Comparison of ENCODE assay signal across 11 cellular contexts in the genomic region with DNA sequence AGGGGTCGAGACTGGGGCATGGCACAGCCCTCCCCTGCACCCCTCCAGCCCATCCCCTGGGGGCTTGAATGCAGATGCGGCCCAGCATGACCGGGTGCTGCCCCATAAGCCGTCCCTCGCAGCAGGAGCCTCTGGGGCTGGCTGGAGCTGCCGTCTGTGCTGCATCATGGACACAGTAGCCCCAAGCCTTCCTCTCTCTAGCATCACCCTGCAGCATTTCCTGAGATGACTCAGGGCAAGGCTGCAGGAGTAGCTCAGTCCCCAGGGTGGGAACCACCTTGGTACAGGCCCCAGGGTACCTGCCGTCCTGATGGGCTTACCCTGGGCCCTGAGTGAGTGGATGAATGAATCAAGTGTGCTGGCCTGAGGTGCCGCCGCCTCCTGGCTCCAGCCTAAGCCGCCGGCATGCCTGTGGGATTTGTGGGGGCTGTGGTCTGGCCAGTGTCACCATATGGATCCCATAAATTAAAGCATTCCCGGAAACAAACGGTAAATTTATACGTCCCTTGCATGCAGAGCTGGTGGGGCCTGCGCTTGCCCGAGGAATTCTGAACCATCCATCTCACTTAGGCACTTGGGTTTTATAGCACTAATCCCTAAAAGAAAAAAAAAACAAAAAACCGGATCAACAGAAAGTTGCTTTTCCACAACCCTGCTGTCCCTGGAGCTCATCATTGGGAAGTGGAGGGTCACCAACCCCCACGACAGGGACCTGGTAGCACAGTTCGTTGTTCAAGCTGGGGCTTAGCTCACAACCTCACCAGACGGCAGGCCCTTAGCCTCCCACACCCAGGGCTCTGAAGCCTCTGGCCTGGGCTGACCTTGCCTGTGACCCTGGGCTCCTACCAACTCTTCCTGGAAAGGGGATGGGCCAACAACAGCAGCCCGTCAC.
DNase-seq lines count a peak whose midpoint lies in the region; TF ChIP-seq lines count a peak whose summit lies in the region.
"Had no signal": no experiment of that assay in that cellular context is flagged by ENCODE, and none has a peak within 500 bp of the region (broad histone marks: within the 10 kb centered on the region; RNA-seq: fewer than 3 reads in every experiment).

No MANE protein-coding gene starts in this region.

- H3K36me3 Mint-ChIP-seq in activated T-helper 1 cell treated with anti-CD3 and anti-CD28 coated beads, Interleukin-12 subunit alpha, Interleukin-12 subunit beta, Interleukin-2, Interleukin-4 antibody, amounts not matched to agents 30 ng/mL and 10 ng/mL and 1 ng/mL, durations not matched to agents 14 hours and 24 hours and 36 hours (ENCODE audit: low read depth): no peaks in the 10 kb centered on the region

- no peaks in the 10 kb centered on the region for H3K27me3 ChIP-seq in rectal smooth muscle tissue (ENCODE audit: control insufficient read depth, insufficient read depth, low read length)

- H3K4me3 Mint-ChIP-seq in activated T-helper 1 cell treated with anti-CD3 and anti-CD28 coated beads, Interleukin-12 subunit alpha, Interleukin-12 subunit beta, Interleukin-2, Interleukin-4 antibody, amounts not matched to agents 30 ng/mL and 10 ng/mL and 1 ng/mL, durations not matched to agents 14 hours and 24 hours and 36 hours: no peak overlapping the region

- no peaks in the 10 kb centered on the region for H3K36me3 ChIP-seq in rectal smooth muscle tissue (ENCODE audit: control insufficient read depth, insufficient read depth, low read length)

- TF ChIP-seq CTCF in epithelial cell of esophagus (IDR thresholded peaks at IDR 0.05; ENCODE audit: insufficient read depth, low read depth, low read length, missing control alignments): no peak

- peak overlapping the region; percentile 73 for H3K27ac ChIP-seq in rectal smooth muscle tissue (ENCODE audit: low read depth, low read length)
- H3K27ac ChIP-seq: HL-60, parathyroid adenoma had no signal

- no peaks in the 10 kb centered on the region for H3K27me3 Mint-ChIP-seq in activated T-helper 1 cell treated with anti-CD3 and anti-CD28 coated beads, Interleukin-12 subunit alpha, Interleukin-12 subunit beta, Interleukin-2, Interleukin-4 antibody, amounts not matched to agents 30 ng/mL and 10 ng/mL and 1 ng/mL, durations not matched to agents 14 hours and 24 hours and 36 hours (ENCODE audit: insufficient read depth)

- H3K4me1 ChIP-seq in rectal smooth muscle tissue (ENCODE audit: control insufficient read depth, insufficient read depth, low read length): peaks cover 26% of the 10 kb centered on the region

- H3K9me3 Mint-ChIP-seq in activated T-helper 1 cell treated with anti-CD3 and anti-CD28 coated beads, Interleukin-12 subunit alpha, Interleukin-12 subunit beta, Interleukin-2, Interleukin-4 antibody, amounts not matched to agents 30 ng/mL and 10 ng/mL and 1 ng/mL, durations not matched to agents 14 hours and 24 hours and 36 hours: no peaks in the 10 kb centered on the region

- DNase-seq in EL: peak; percentile 92
- DNase-seq in epithelial cell of esophagus (ENCODE audit: low read depth): peak; percentile 71
- no peak for DNase-seq in activated CD8-positive, alpha-beta memory T cell treated with anti-CD3 and anti-CD28 coated beads for 24 hours
- DNase-seq in NCI-H526 (lab: John Stamatoyannopoulos, UW): no peak
- DNase-seq in activated T-helper 1 cell treated with anti-CD3 and anti-CD28 coated beads, Interleukin-12 subunit alpha, Interleukin-12 subunit beta, Interleukin-2, Interleukin-4 antibody, amounts not matched to agents 30 ng/mL and 10 ng/mL and 1 ng/mL, durations not matched to agents 14 hours and 24 hours and 36 hours (ENCODE audit: low spot score): no peak
- no peak for DNase-seq in NCI-H187 (lab: John Stamatoyannopoulos, UW)
- DNase-seq: activated CD8-positive, alpha-beta memory T cell treated with anti-CD3 and anti-CD28 coated beads, Interleukin-2, amount 50 U/mL, for 4 hours had no signal

- H3K27ac Mint-ChIP-seq in activated T-helper 1 cell treated with anti-CD3 and anti-CD28 coated beads, Interleukin-12 subunit alpha, Interleukin-12 subunit beta, Interleukin-2, Interleukin-4 antibody, amounts not matched to agents 30 ng/mL and 10 ng/mL and 1 ng/mL, durations not matched to agents 14 hours and 24 hours and 36 hours: no peak overlapping the region

- intact Hi-C loops in activated T-helper 1 cell treated with anti-CD3 and anti-CD28 coated beads, Interleukin-12 subunit alpha, Interleukin-12 subunit beta, Interleukin-2, Interleukin-4 antibody, amounts not matched to agents 30 ng/mL and 10 ng/mL and 1 ng/mL, durations not matched to agents 14 hours and 24 hours and 36 hours (cut with micrococcal nuclease): no loop called here

- H3K4me3 ChIP-seq in epithelial cell of esophagus (ENCODE audit: low read length): no peak overlapping the region
- no peak overlapping the region for H3K4me3 ChIP-seq in rectal smooth muscle tissue (ENCODE audit: low read length)

- H3K9ac ChIP-seq in rectal smooth muscle tissue (ENCODE audit: low read length): no peak overlapping the region
- H3K9ac ChIP-seq: parathyroid adenoma had no signal

- H3K4me1 Mint-ChIP-seq in activated T-helper 1 cell treated with anti-CD3 and anti-CD28 coated beads, Interleukin-12 subunit alpha, Interleukin-12 subunit beta, Interleukin-2, Interleukin-4 antibody, amounts not matched to agents 30 ng/mL and 10 ng/mL and 1 ng/mL, durations not matched to agents 14 hours and 24 hours and 36 hours (ENCODE audit: low read depth): no peaks in the 10 kb centered on the region

TF ChIP-seq in PFSK-1, 5 proteins besides CTCF, POLR2A, EP300 and RAD21:
- TF ChIP-seq POLR2AphosphoS5 (IDR thresholded peaks at IDR 0.05; ENCODE audit: low read depth, low read length): no peak
- TF ChIP-seq TAF1 (IDR thresholded peaks at IDR 0.05; ENCODE audit: borderline replicate concordance, insufficient read depth, low read length): no peak
- no peak for TF ChIP-seq SIN3A (IDR thresholded peaks at IDR 0.05; ENCODE audit: borderline replicate concordance, insufficient read depth, low read length)
- TF ChIP-seq, protein P1, sequence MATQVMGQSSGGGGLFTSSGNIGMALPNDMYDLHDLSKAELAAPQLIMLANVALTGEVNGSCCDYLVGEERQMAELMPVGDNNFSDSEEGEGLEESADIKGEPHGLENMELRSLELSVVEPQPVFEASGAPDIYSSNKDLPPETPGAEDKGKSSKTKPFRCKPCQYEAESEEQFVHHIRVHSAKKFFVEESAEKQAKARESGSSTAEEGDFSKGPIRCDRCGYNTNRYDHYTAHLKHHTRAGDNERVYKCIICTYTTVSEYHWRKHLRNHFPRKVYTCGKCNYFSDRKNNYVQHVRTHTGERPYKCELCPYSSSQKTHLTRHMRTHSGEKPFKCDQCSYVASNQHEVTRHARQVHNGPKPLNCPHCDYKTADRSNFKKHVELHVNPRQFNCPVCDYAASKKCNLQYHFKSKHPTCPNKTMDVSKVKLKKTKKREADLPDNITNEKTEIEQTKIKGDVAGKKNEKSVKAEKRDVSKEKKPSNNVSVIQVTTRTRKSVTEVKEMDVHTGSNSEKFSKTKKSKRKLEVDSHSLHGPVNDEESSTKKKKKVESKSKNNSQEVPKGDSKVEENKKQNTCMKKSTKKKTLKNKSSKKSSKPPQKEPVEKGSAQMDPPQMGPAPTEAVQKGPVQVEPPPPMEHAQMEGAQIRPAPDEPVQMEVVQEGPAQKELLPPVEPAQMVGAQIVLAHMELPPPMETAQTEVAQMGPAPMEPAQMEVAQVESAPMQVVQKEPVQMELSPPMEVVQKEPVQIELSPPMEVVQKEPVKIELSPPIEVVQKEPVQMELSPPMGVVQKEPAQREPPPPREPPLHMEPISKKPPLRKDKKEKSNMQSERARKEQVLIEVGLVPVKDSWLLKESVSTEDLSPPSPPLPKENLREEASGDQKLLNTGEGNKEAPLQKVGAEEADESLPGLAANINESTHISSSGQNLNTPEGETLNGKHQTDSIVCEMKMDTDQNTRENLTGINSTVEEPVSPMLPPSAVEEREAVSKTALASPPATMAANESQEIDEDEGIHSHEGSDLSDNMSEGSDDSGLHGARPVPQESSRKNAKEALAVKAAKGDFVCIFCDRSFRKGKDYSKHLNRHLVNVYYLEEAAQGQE (IDR thresholded peaks at IDR 0.05; ENCODE audit: insufficient read depth in 1 of 2, low read depth in 2 of 2, low read length in 2 of 2): no peak
- TF ChIP-seq FOXP2 (optimal IDR thresholded peaks at IDR 0.05; ENCODE audit: borderline replicate concordance, extremely low read depth, extremely low read length, insufficient read depth): peak; percentile 27

Comparison
In these comparisons a context has a peak if more than half of its experiments do, and no peak if none do; other contexts are left out.
1. DNase-seq: peak in EL (single experiment) and epithelial cell of esophagus (single experiment); none in activated CD8-positive, alpha-beta memory T cell treated with anti-CD3 and anti-CD28 coated beads for 24 hours (single experiment), NCI-H526 (0 of 2), activated T-helper 1 cell treated with anti-CD3 and anti-CD28 coated beads, Interleukin-12 subunit alpha, Interleukin-12 subunit beta, Interleukin-2, Interleukin-4 antibody, amounts not matched to agents 30 ng/mL and 10 ng/mL and 1 ng/mL, durations not matched to agents 14 hours and 24 hours and 36 hours (single experiment) and NCI-H187 (0 of 2).